Comparison of ENCODE assay signal across 25 cellular contexts in the genomic region with DNA sequence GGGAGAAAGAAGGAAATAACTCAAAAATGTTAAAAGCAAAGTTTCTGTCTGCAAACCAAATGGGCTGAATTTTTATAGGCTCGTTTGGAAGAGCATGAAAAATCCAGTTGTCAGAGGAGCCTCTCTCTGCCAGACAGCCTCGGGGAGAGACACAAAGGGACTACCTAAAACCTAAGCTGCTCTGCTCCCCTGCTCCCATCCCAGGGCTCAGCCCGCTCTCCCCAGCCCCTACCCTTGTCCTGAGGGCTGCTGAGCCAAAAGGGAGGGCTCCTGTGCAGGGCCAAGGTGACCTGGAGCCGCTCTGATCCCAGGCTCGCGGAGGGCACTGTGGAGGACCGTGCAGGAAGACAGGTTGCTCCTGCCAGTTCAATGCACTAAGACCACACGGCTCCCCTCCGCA.
"Had no signal": no experiment of that assay in that cellular context is flagged by ENCODE, and none has a peak within 500 bp of the region (broad histone marks: within the 10 kb centered on the region; RNA-seq: fewer than 3 reads in every experiment).

No MANE protein-coding gene starts in this region.

- H3K4me3 ChIP-seq: heart right ventricle, left ventricle myocardium inferior, lower lobe of right lung, psoas muscle, spleen, tibial artery, upper lobe of left lung, vagina had no signal

- FAIRE-seq: frontal cortex, kidney had no signal

- H3K9me3 Mint-ChIP-seq: mesothelial cell of epicardium; natural killer cell treated with Interleukin-12 subunit alpha and Interleukin-12 subunit beta and Interleukin-15 and Interleukin-18, amount 100 ng/mL, for 72 hours; stimulated activated naive CD8-positive, alpha-beta T cell treated with anti-CD3 and anti-CD28 coated beads, Interleukin-15, Interleukin-2, amounts not matched to agents 100 ng/mL and 50 ng/mL, for 24 hours had no signal

- H3K9me3 ChIP-seq: heart right ventricle, left ventricle myocardium inferior, lower lobe of right lung, neutrophil, psoas muscle, spleen, tibial artery, upper lobe of left lung, vagina had no signal

- H3K36me3 ChIP-seq: heart right ventricle, left ventricle myocardium inferior, lower lobe of right lung, neutrophil, spleen, tibial artery, upper lobe of left lung, vagina had no signal

- H3K4me3 Mint-ChIP-seq: memory B cell; mesothelial cell of epicardium; natural killer cell treated with Interleukin-12 subunit alpha and Interleukin-12 subunit beta and Interleukin-15 and Interleukin-18, amount 100 ng/mL, for 72 hours; stimulated activated memory B cell treated with anti-CD40 and anti-IgM and Interleukin-4, amounts not matched to agents 10 μg/mL and 1 μg/mL and 100 μg/mL, for 72 hours; stimulated activated naive CD8-positive, alpha-beta T cell treated with anti-CD3 and anti-CD28 coated beads, Interleukin-15, Interleukin-2, amounts not matched to agents 100 ng/mL and 50 ng/mL, for 24 hours had no signal

- H3K27me3 ChIP-seq: upper lobe of left lung, vagina had no signal

- DNase-seq: cortex of kidney; effector CD8-positive, alpha-beta T cell; heart right ventricle; hypothalamus; kidney; left cardiac atrium; left ventricle myocardium inferior; lower lobe of right lung; psoas muscle; spleen; stimulated activated CD4-positive, alpha-beta T cell treated with anti-CD3 and anti-CD28 coated beads, Interleukin-15, amount 100 ng/mL, for 24 hours; stimulated activated CD4-positive, alpha-beta T cell treated with anti-CD3 and anti-CD28 coated beads, Interleukin-1b, Interleukin-23, amount 100 ng/mL, for 48 hours; stimulated activated CD4-positive, alpha-beta T cell treated with anti-CD3 and anti-CD28 coated beads, Interleukin-4, amount 100 ng/mL, for 24 hours; tibial artery; upper lobe of left lung had no signal

- H3K4me1 ChIP-seq: heart right ventricle, left ventricle myocardium inferior, lower lobe of right lung, psoas muscle, spleen, tibial artery, upper lobe of left lung, vagina had no signal

- H3K36me3 Mint-ChIP-seq: memory B cell; mesothelial cell of epicardium; natural killer cell treated with Interleukin-12 subunit alpha and Interleukin-12 subunit beta and Interleukin-15 and Interleukin-18, amount 100 ng/mL, for 72 hours; stimulated activated memory B cell treated with anti-CD40 and anti-IgM and Interleukin-4, amounts not matched to agents 10 μg/mL and 1 μg/mL and 100 μg/mL, for 72 hours had no signal

- H3K27ac Mint-ChIP-seq: memory B cell; mesothelial cell of epicardium; natural killer cell treated with Interleukin-12 subunit alpha and Interleukin-12 subunit beta and Interleukin-15 and Interleukin-18, amount 100 ng/mL, for 72 hours; stimulated activated memory B cell treated with anti-CD40 and anti-IgM and Interleukin-4, amounts not matched to agents 10 μg/mL and 1 μg/mL and 100 μg/mL, for 72 hours; stimulated activated naive CD8-positive, alpha-beta T cell treated with anti-CD3 and anti-CD28 coated beads, Interleukin-15, Interleukin-2, amounts not matched to agents 100 ng/mL and 50 ng/mL, for 24 hours had no signal

- ATAC-seq: heart right ventricle; left cardiac atrium; lower lobe of right lung; natural killer cell treated with Interleukin-12 subunit alpha and Interleukin-12 subunit beta and Interleukin-15 and Interleukin-18, amount 100 ng/mL, for 72 hours; psoas muscle; sciatic nerve; stimulated activated memory B cell treated with anti-CD40 and anti-IgM and Interleukin-4, amounts not matched to agents 10 μg/mL and 1 μg/mL and 100 μg/mL, for 72 hours had no signal

- H3K4me1 Mint-ChIP-seq: memory B cell; mesothelial cell of epicardium; stimulated activated memory B cell treated with anti-CD40 and anti-IgM and Interleukin-4, amounts not matched to agents 10 μg/mL and 1 μg/mL and 100 μg/mL, for 72 hours had no signal

- H3K27ac ChIP-seq: dorsolateral prefrontal cortex, heart right ventricle, left ventricle myocardium inferior, lower lobe of right lung, neutrophil, psoas muscle, spleen, tibial artery, upper lobe of left lung, vagina had no signal
